Comparison of ENCODE assay signal across 7 cellular contexts in the genomic region with DNA sequence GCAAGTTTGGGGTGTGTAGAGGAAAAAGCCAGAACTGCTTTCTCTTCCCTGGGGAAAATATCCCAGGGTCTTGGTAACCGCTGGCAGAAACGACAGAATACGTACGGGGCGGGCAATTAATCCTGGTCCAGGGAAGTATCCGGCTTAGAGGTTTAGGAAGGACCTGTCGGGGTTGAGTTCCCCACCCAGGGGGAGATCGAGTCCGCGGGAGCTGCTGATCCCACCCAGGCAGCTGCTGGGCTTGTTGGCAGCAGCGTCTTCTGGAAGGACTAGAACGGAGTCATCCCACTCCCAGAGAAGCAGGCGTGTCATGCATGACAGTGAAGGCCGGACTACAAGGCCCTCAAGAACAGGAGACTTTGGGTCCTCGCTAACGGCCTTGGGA. TPM values are rescaled to one million over a fixed set of nuclear protein-coding genes. Genes with fewer than 3 reads are reported as not detected.
DNase-seq lines count a peak whose midpoint lies in the region; ATAC-seq and TF ChIP-seq lines count a peak whose summit lies in the region.
"Not testable (repeated sequence)": the region's sequence is repeated elsewhere in the genome, so short reads cannot be mapped to it uniquely, and the experiment has no call there.

No MANE protein-coding gene starts in this region.

- not testable (repeated sequence) for H3K27ac ChIP-seq in GM23338 (ENCODE audit: low read depth); left lung

- not testable (repeated sequence) for H3K9me3 Mint-ChIP-seq in GM23338; activated CD4-positive, alpha-beta T cell treated with anti-CD3 and anti-CD28 coated beads for 36 hours (ENCODE audit: low read depth)

- H3K27ac Mint-ChIP-seq in GM23338; activated CD4-positive, alpha-beta T cell treated with anti-CD3 and anti-CD28 coated beads for 36 hours: not testable (repeated sequence)

- H3K27me3 ChIP-seq in GM23338 (ENCODE audit: insufficient read depth); left lung: not testable (repeated sequence)

- H3K27me3 Mint-ChIP-seq in GM23338 (ENCODE audit: insufficient read depth, low read depth, poor library complexity); activated CD4-positive, alpha-beta T cell treated with anti-CD3 and anti-CD28 coated beads for 36 hours: not testable (repeated sequence)

- not testable (repeated sequence) for H3K9me2 ChIP-seq in GM23338 (ENCODE audit: insufficient read depth)

- not testable (repeated sequence) for H4K20me1 ChIP-seq in GM23338 (replicated peaks; ENCODE audit: insufficient read depth)

- H3K4me1 Mint-ChIP-seq in GM23338, result not testable (repeated sequence)
- H3K4me1 Mint-ChIP-seq in activated CD4-positive, alpha-beta T cell treated with anti-CD3 and anti-CD28 coated beads for 36 hours, result peaks cover 12% of the 10 kb centered on the region

- H3K36me3 Mint-ChIP-seq in GM23338 (ENCODE audit: low read depth); activated CD4-positive, alpha-beta T cell treated with anti-CD3 and anti-CD28 coated beads for 36 hours (ENCODE audit: low read depth): not testable (repeated sequence)

- not testable (repeated sequence) for H3K79me2 ChIP-seq in GM23338 (replicated peaks; ENCODE audit: insufficient read depth)

- intact Hi-C loops in activated CD4-positive, alpha-beta T cell treated with anti-CD3 and anti-CD28 coated beads for 36 hours (cut with DNase I, micrococcal nuclease); left lung (cut with DNase I): not testable (repeated sequence)

- H2AFZ ChIP-seq in GM23338, result not testable (repeated sequence)

- TF ChIP-seq CTCF in GM23338 (conservative IDR thresholded peaks at IDR 0.05; ENCODE audit: low read depth in 2 of 2); left lung (IDR thresholded peaks at IDR 0.05): not testable (repeated sequence)

- not testable (repeated sequence) for H3K36me3 ChIP-seq in GM23338 (ENCODE audit: insufficient read depth); left lung

- ATAC-seq in GM18520 (IDR thresholded peaks at IDR 0.05; ENCODE audit: unreplicated experiment), result peak; percentile 30
- ATAC-seq in GM19452 (IDR thresholded peaks at IDR 0.05; ENCODE audit: unreplicated experiment), result peak; percentile 31
- ATAC-seq in GM23338, result peak; percentile 70
- ATAC-seq in HG02981 (IDR thresholded peaks at IDR 0.05; ENCODE audit: unreplicated experiment), result peak; percentile 33
- peak; percentile 27 for ATAC-seq in HG03442 (IDR thresholded peaks at IDR 0.05; ENCODE audit: unreplicated experiment)
- peak; percentile 32 for ATAC-seq in activated CD4-positive, alpha-beta T cell treated with anti-CD3 and anti-CD28 coated beads for 36 hours
- ATAC-seq in left lung, result peak; percentile 13

- H3K4me3 Mint-ChIP-seq in GM23338; activated CD4-positive, alpha-beta T cell treated with anti-CD3 and anti-CD28 coated beads for 36 hours: not testable (repeated sequence)

- H3K4me2 ChIP-seq in GM23338, result not testable (repeated sequence)

- CTCF ChIA-PET in activated CD4-positive, alpha-beta T cell treated with anti-CD3 and anti-CD28 coated beads for 36 hours (lab: Charles Lee), result not testable (repeated sequence)

- not testable (repeated sequence) for H3F3A ChIP-seq in GM23338 (replicated peaks; ENCODE audit: low read depth)

- not testable (repeated sequence) for DNase-seq in GM23338 (ENCODE audit: low spot score); activated CD4-positive, alpha-beta T cell treated with anti-CD3 and anti-CD28 coated beads for 36 hours; left lung

- not testable (repeated sequence) for H3K9me3 ChIP-seq in left lung

- H3K4me3 ChIP-seq in GM23338, left lung: not testable (repeated sequence)

- H3K4me1 ChIP-seq in GM23338 (ENCODE audit: insufficient read depth), result not testable (repeated sequence)
- H3K4me1 ChIP-seq in left lung, result peaks cover 0 to 11% of the 10 kb centered on the region in 2 donors

- POLR2A ChIA-PET in activated CD4-positive, alpha-beta T cell treated with anti-CD3 and anti-CD28 coated beads for 36 hours (lab: Charles Lee), result not testable (repeated sequence)

RNA-seq across cellular contexts. Expression of a gene that starts 7.6 kb away (rescaled TPM):
- 25.0 and 31.6 TPM in 2 replicates for total RNA-seq in GM23338 (2014; rRNA removed; shearing (Covaris generic))
- polyA plus RNA-seq in GM23338 (2016; fragmentation: Nextera tagmentation; extraction: Ambion mirVana), result 53.6 and 64.0 TPM in 2 replicates
- 10 to 100 TPM; 41.6 to 49.2 TPM for total RNA-seq in activated CD4-positive, alpha-beta T cell treated with anti-CD3 and anti-CD28 coated beads for 36 hours
- total RNA-seq in left lung, result 10 to 100 TPM; 23.2 to 25.8 TPM

Comparison
In these comparisons a context has a peak if more than half of its experiments do, and no peak if none do; other contexts are left out.
1. ATAC-seq: peak in every context shown above with its lines; median percentile 70 in GM23338; 33 in HG02981; 32 in activated CD4-positive, alpha-beta T cell treated with anti-CD3 and anti-CD28 coated beads for 36 hours; 31 in GM19452; 30 in GM18520; 27 in HG03442; 13 in left lung.